In genomic region chr5:62029303-62029702, GRCh38 we compare ENCODE assay signal across 17 cellular contexts.
DNase-seq lines count a peak whose midpoint lies in the region; ATAC-seq and TF ChIP-seq lines count a peak whose summit lies in the region.
"Had no signal": no experiment of that assay in that cellular context is flagged by ENCODE, and none has a peak within 500 bp of the region (broad histone marks: within the 10 kb centered on the region; RNA-seq: fewer than 3 reads in every experiment).

No MANE protein-coding gene starts in this region.

- peaks cover 24% of the 10 kb centered on the region for H3K4me1 ChIP-seq in foreskin keratinocyte
- H3K4me1 ChIP-seq: left ventricle myocardium inferior, suprapubic skin had no signal

- H3K27ac ChIP-seq in foreskin keratinocyte = no peak overlapping the region
- H3K27ac ChIP-seq: left ventricle myocardium inferior, ovary, suprapubic skin had no signal

- peak; percentile 100 for ATAC-seq in foreskin keratinocyte
- ATAC-seq: Panc1 had no signal

- DNase-seq in HPDE6-E6E7 (ENCODE audit: extremely low spot score) (peak; percentile 82), SW480 (ENCODE audit: low spot score) (peak; percentile 5), foreskin keratinocyte (peak; percentile 83 to 90), stromal cell of bone marrow (ENCODE audit: low read depth) (peak; percentile 33), HUDEP-2 (lab: John Stamatoyannopoulos, UW; ENCODE audit: unreplicated experiment in 76 of 76) (no peak), midbrain (lab: John Stamatoyannopoulos, UW) (no peak), SIG-M5 treated with dmso at 0.1 percent for 504 hours (lab: John Stamatoyannopoulos, UW; ENCODE audit: unreplicated experiment) (no peak)
- DNase-seq: activated CD4-positive, alpha-beta T cell treated with anti-CD3 and anti-CD28 coated beads, Interleukin-2, amount 50 U/mL, for 48 hours; activated T-cell treated with anti-CD3 and anti-CD28 coated beads, Interleukin-2, amount 50 U/mL, for 24 hours; effector CD8-positive, alpha-beta T cell; foreskin melanocyte; left ventricle myocardium inferior; NCI-H2171; NCI-H748 treated with DMSO at 0.1 percent for 48 hours; ovary had no signal

- TF ChIP-seq CTCF in foreskin keratinocyte (conservative IDR thresholded peaks at IDR 0.05) = no peak

- H3K27me3 ChIP-seq in foreskin keratinocyte = no peaks in the 10 kb centered on the region
- H3K27me3 ChIP-seq: ovary, suprapubic skin had no signal

Comparison
In these comparisons a context has a peak if more than half of its experiments do, and no peak if none do; other contexts are left out.
1. DNase-seq: peak in HPDE6-E6E7 (single experiment), SW480 (single experiment), foreskin keratinocyte (2 of 2) and stromal cell of bone marrow (single experiment); none in HUDEP-2 (0 of 76), midbrain (single experiment) and SIG-M5 treated with dmso at 0.1 percent for 504 hours (single experiment).